Comparison of ENCODE assay signal across 34 cellular contexts in genomic region chr2:43393918-43394317, GRCh38.
"Had no signal": no experiment of that assay in that cellular context is flagged by ENCODE, and none has a peak within 500 bp of the region (broad histone marks: within the 10 kb centered on the region; RNA-seq: fewer than 3 reads in every experiment).

No MANE protein-coding gene starts in this region.

- H3K9me3 ChIP-seq: body of pancreas, esophagus muscularis mucosa, gastrocnemius medialis, heart left ventricle had no signal

- H3K4me1 ChIP-seq: foreskin keratinocyte had no signal

- H3K9me3 Mint-ChIP-seq: activated CD4-positive, alpha-beta memory T cell treated with anti-CD3 and anti-CD28 coated beads for 36 hours; activated CD4-positive, alpha-beta T cell treated with anti-CD3 and anti-CD28 coated beads, Interleukin-2, amount 10 ng/mL, durations not matched to agents 24 days and 14 days; activated naive CD4-positive, alpha-beta T cell treated with anti-CD3 and anti-CD28 coated beads, Interleukin-2, amount 10 ng/mL, durations not matched to agents 7 days and 5 days; activated naive CD4-positive, alpha-beta T cell treated with anti-CD3 and anti-CD28 coated beads, Interleukin-2, amount 50 U/mL, for 72 hours; activated T-helper 1 cell treated with anti-CD3 and anti-CD28 coated beads, Interleukin-12 subunit alpha, Interleukin-12 subunit beta, Interleukin-2, Interleukin-4 antibody, amounts not matched to agents 30 ng/mL and 10 ng/mL and 1 ng/mL, durations not matched to agents 14 hours and 24 hours and 36 hours; activated T-helper 2 cell treated with anti-CD3 and anti-CD28 coated beads, Interferon-gamma antibody, Interleukin-2, Interleukin-4, amounts not matched to agents 10 μg/mL and 5 μg/mL and 100 μg/mL, durations not matched to agents 14 hours and 24 hours and 36 hours; effector memory CD8-positive, alpha-beta T cell; T-helper 2 cell treated with Interferon-gamma antibody and Interleukin-4, amounts not matched to agents 5 μg/mL and 100 μg/mL, for 36 hours had no signal

- FAIRE-seq: colon had no signal

- H3K27ac ChIP-seq: body of pancreas, esophagus muscularis mucosa, foreskin keratinocyte, gastrocnemius medialis, heart left ventricle had no signal

- DNase-seq: activated CD4-positive, alpha-beta memory T cell treated with anti-CD3 and anti-CD28 coated beads for 36 hours; activated CD4-positive, alpha-beta T cell treated with anti-CD3 and anti-CD28 coated beads for 36 hours; activated CD4-positive, alpha-beta T cell treated with anti-CD3 and anti-CD28 coated beads, Interleukin-2, amount 10 ng/mL, durations not matched to agents 24 days and 14 days; activated CD4-positive, CD25-positive, alpha-beta regulatory T cell; activated CD4-positive, CD25-positive, alpha-beta regulatory T cell treated with anti-CD3 and anti-CD28 coated beads, Interleukin-2, amount 50 U/mL, for 72 hours; activated CD8-positive, alpha-beta memory T cell treated with anti-CD3 and anti-CD28 coated beads, Interleukin-2, amount 10 ng/mL, durations not matched to agents 7 days and 5 days; activated CD8-positive, alpha-beta memory T cell treated with anti-CD3 and anti-CD28 coated beads, Interleukin-2, amount 50 U/mL, for 4 hours; activated CD8-positive, alpha-beta T cell treated with anti-CD3 and anti-CD28 coated beads, Interleukin-2, amount 10 ng/mL, durations not matched to agents 7 days and 5 days; activated effector memory CD4-positive, alpha-beta T cell treated with anti-CD3 and anti-CD28 coated beads, Interleukin-2, amount 50 U/mL, for 16 hours; activated naive CD4-positive, alpha-beta T cell; activated naive CD4-positive, alpha-beta T cell treated with anti-CD3 and anti-CD28 coated beads, Interleukin-2, amount 10 ng/mL, durations not matched to agents 7 days and 5 days; activated T-cell treated with anti-CD3 and anti-CD28 coated beads, Interleukin-2, amount 50 U/mL, for 1 hour; activated T-cell treated with anti-CD3 and anti-CD28 coated beads, Interleukin-2, amount 50 U/mL, for 48 hours; amniotic stem cell; anterior cingulate cortex; body of pancreas; caudate nucleus; cortex of kidney; dermis blood vessel endothelial cell; effector CD4-positive, alpha-beta T cell; effector memory CD8-positive, alpha-beta T cell; erythroblast; foreskin keratinocyte; gastrocnemius medialis; glutamatergic neuron; heart left ventricle; T-helper 1 cell; T-helper 17 cell had no signal

- ATAC-seq: activated CD4-positive, alpha-beta T cell treated with anti-CD3 and anti-CD28 coated beads for 36 hours; activated CD8-positive, alpha-beta memory T cell treated with anti-CD3 and anti-CD28 coated beads, Interleukin-2, amount 10 ng/mL, durations not matched to agents 7 days and 5 days; activated CD8-positive, alpha-beta T cell treated with anti-CD3 and anti-CD28 coated beads, Interleukin-2, amount 10 ng/mL, durations not matched to agents 7 days and 5 days; activated naive CD4-positive, alpha-beta T cell treated with anti-CD3 and anti-CD28 coated beads, Interleukin-2, amount 50 U/mL, for 72 hours; body of pancreas; effector memory CD8-positive, alpha-beta T cell; foreskin keratinocyte; gastrocnemius medialis; heart left ventricle; T-helper 17 cell had no signal

- H3K4me3 Mint-ChIP-seq: activated CD4-positive, alpha-beta memory T cell treated with anti-CD3 and anti-CD28 coated beads for 36 hours; activated CD4-positive, alpha-beta T cell treated with anti-CD3 and anti-CD28 coated beads for 36 hours; activated CD4-positive, alpha-beta T cell treated with anti-CD3 and anti-CD28 coated beads, Interleukin-2, amount 10 ng/mL, durations not matched to agents 24 days and 14 days; activated CD8-positive, alpha-beta memory T cell treated with anti-CD3 and anti-CD28 coated beads, Interleukin-2, amount 10 ng/mL, durations not matched to agents 7 days and 5 days; activated CD8-positive, alpha-beta T cell treated with anti-CD3 and anti-CD28 coated beads, Interleukin-2, amount 10 ng/mL, durations not matched to agents 7 days and 5 days; activated naive CD4-positive, alpha-beta T cell treated with anti-CD3 and anti-CD28 coated beads, Interleukin-2, amount 10 ng/mL, durations not matched to agents 7 days and 5 days; activated T-helper 1 cell treated with anti-CD3 and anti-CD28 coated beads, Interleukin-12 subunit alpha, Interleukin-12 subunit beta, Interleukin-2, Interleukin-4 antibody, amounts not matched to agents 30 ng/mL and 10 ng/mL and 1 ng/mL, durations not matched to agents 14 hours and 24 hours and 36 hours; effector memory CD8-positive, alpha-beta T cell; T-helper 17 cell; T-helper 2 cell treated with Interferon-gamma antibody and Interleukin-4, amounts not matched to agents 5 μg/mL and 100 μg/mL, for 36 hours had no signal

- H3K27ac Mint-ChIP-seq: activated CD4-positive, alpha-beta memory T cell treated with anti-CD3 and anti-CD28 coated beads for 36 hours; activated CD4-positive, alpha-beta T cell treated with anti-CD3 and anti-CD28 coated beads for 36 hours; activated CD4-positive, alpha-beta T cell treated with anti-CD3 and anti-CD28 coated beads, Interleukin-2, amount 10 ng/mL, durations not matched to agents 24 days and 14 days; activated CD8-positive, alpha-beta memory T cell treated with anti-CD3 and anti-CD28 coated beads, Interleukin-2, amount 10 ng/mL, durations not matched to agents 7 days and 5 days; activated CD8-positive, alpha-beta T cell treated with anti-CD3 and anti-CD28 coated beads, Interleukin-2, amount 10 ng/mL, durations not matched to agents 7 days and 5 days; activated naive CD4-positive, alpha-beta T cell treated with anti-CD3 and anti-CD28 coated beads, Interleukin-2, amount 10 ng/mL, durations not matched to agents 7 days and 5 days; activated naive CD4-positive, alpha-beta T cell treated with anti-CD3 and anti-CD28 coated beads, Interleukin-2, amount 50 U/mL, for 72 hours; activated T-helper 1 cell treated with anti-CD3 and anti-CD28 coated beads, Interleukin-12 subunit alpha, Interleukin-12 subunit beta, Interleukin-2, Interleukin-4 antibody, amounts not matched to agents 30 ng/mL and 10 ng/mL and 1 ng/mL, durations not matched to agents 14 hours and 24 hours and 36 hours; activated T-helper 2 cell treated with anti-CD3 and anti-CD28 coated beads, Interferon-gamma antibody, Interleukin-2, Interleukin-4, amounts not matched to agents 10 μg/mL and 5 μg/mL and 100 μg/mL, durations not matched to agents 14 hours and 24 hours and 36 hours; effector memory CD8-positive, alpha-beta T cell; T-helper 17 cell; T-helper 2 cell treated with Interferon-gamma antibody and Interleukin-4, amounts not matched to agents 5 μg/mL and 100 μg/mL, for 36 hours had no signal

- H3K36me3 ChIP-seq: gastrocnemius medialis had no signal

- H3K4me3 ChIP-seq: body of pancreas, esophagus muscularis mucosa, gastrocnemius medialis, heart left ventricle had no signal

- H3K27me3 ChIP-seq: body of pancreas, esophagus muscularis mucosa, foreskin keratinocyte, gastrocnemius medialis, heart left ventricle had no signal

- H3K27me3 Mint-ChIP-seq: activated CD4-positive, alpha-beta memory T cell treated with anti-CD3 and anti-CD28 coated beads for 36 hours; activated CD4-positive, alpha-beta T cell treated with anti-CD3 and anti-CD28 coated beads for 36 hours; activated CD4-positive, alpha-beta T cell treated with anti-CD3 and anti-CD28 coated beads, Interleukin-2, amount 10 ng/mL, durations not matched to agents 24 days and 14 days; activated CD8-positive, alpha-beta memory T cell treated with anti-CD3 and anti-CD28 coated beads, Interleukin-2, amount 10 ng/mL, durations not matched to agents 7 days and 5 days; activated naive CD4-positive, alpha-beta T cell treated with anti-CD3 and anti-CD28 coated beads, Interleukin-2, amount 10 ng/mL, durations not matched to agents 7 days and 5 days; effector memory CD8-positive, alpha-beta T cell; T-helper 17 cell had no signal
